Comparison of ENCODE assay signal across 31 cellular contexts in genomic region chr2:235575904-235576303, GRCh38.
"Had no signal": no experiment of that assay in that cellular context is flagged by ENCODE, and none has a peak within 500 bp of the region (broad histone marks: within the 10 kb centered on the region; RNA-seq: fewer than 3 reads in every experiment).

No MANE protein-coding gene starts in this region.

- FAIRE-seq: colon, endometrium, pancreas, small intestine had no signal

- H3K4me1 ChIP-seq: prostate gland had no signal

- H3K36me3 ChIP-seq: esophagus squamous epithelium, pancreas, prostate gland, thyroid gland had no signal

- H3K27me3 Mint-ChIP-seq: activated CD4-positive, alpha-beta memory T cell treated with anti-CD3 and anti-CD28 coated beads, Interleukin-2, amount 10 ng/mL, durations not matched to agents 7 days and 5 days; activated CD4-positive, alpha-beta T cell treated with anti-CD3 and anti-CD28 coated beads, Interleukin-2, amount 10 ng/mL, durations not matched to agents 7 days and 5 days; central memory CD8-positive, alpha-beta T cell; stimulated activated memory B cell treated with anti-CD40 and anti-IgM and Interleukin-4, amounts not matched to agents 10 μg/mL and 1 μg/mL and 100 μg/mL, for 72 hours had no signal

- H3K9me3 ChIP-seq: esophagus squamous epithelium, pancreas, prostate gland, thyroid gland had no signal

- H3K4me3 ChIP-seq: esophagus squamous epithelium, pancreas, prostate gland, thyroid gland had no signal

- H3K4me3 Mint-ChIP-seq: activated CD4-positive, alpha-beta memory T cell treated with anti-CD3 and anti-CD28 coated beads, Interleukin-2, amount 10 ng/mL, durations not matched to agents 7 days and 5 days; activated CD4-positive, alpha-beta T cell treated with anti-CD3 and anti-CD28 coated beads, Interleukin-2, amount 10 ng/mL, durations not matched to agents 7 days and 5 days; central memory CD8-positive, alpha-beta T cell; nephron progenitor cell; stimulated activated memory B cell treated with anti-CD40 and anti-IgM and Interleukin-4, amounts not matched to agents 10 μg/mL and 1 μg/mL and 100 μg/mL, for 72 hours; stimulated activated naive CD8-positive, alpha-beta T cell treated with anti-CD3 and anti-CD28 coated beads, Interleukin-15, amount 100 ng/mL, for 72 hours; T-helper 1 cell treated with Interleukin-12 subunit alpha and Interleukin-12 subunit beta and Interleukin-4 antibody, amounts not matched to agents 30 μg/mL and 1 μg/mL, for 36 hours had no signal

- H3K27ac Mint-ChIP-seq: activated CD4-positive, alpha-beta memory T cell treated with anti-CD3 and anti-CD28 coated beads, Interleukin-2, amount 10 ng/mL, durations not matched to agents 7 days and 5 days; activated CD4-positive, alpha-beta T cell treated with anti-CD3 and anti-CD28 coated beads, Interleukin-2, amount 10 ng/mL, durations not matched to agents 7 days and 5 days; activated naive CD4-positive, alpha-beta T cell treated with anti-CD3 and anti-CD28 coated beads, Interleukin-2, amount 50 U/mL, for 72 hours; activated T-helper 2 cell treated with anti-CD3 and anti-CD28 coated beads, Interferon-gamma antibody, Interleukin-2, Interleukin-4, amounts not matched to agents 10 μg/mL and 5 μg/mL and 100 μg/mL, durations not matched to agents 14 hours and 24 hours and 36 hours; nephron progenitor cell; stimulated activated memory B cell treated with anti-CD40 and anti-IgM and Interleukin-4, amounts not matched to agents 10 μg/mL and 1 μg/mL and 100 μg/mL, for 72 hours; stimulated activated naive CD8-positive, alpha-beta T cell treated with anti-CD3 and anti-CD28 coated beads, Interleukin-15, amount 100 ng/mL, for 72 hours; T-helper 1 cell treated with Interleukin-12 subunit alpha and Interleukin-12 subunit beta and Interleukin-4 antibody, amounts not matched to agents 30 μg/mL and 1 μg/mL, for 36 hours had no signal

- DNase-seq: activated CD4-positive, alpha-beta memory T cell treated with anti-CD3 and anti-CD28 coated beads, Interleukin-2, amount 10 ng/mL, durations not matched to agents 7 days and 5 days; activated CD4-positive, alpha-beta T cell treated with anti-CD3 and anti-CD28 coated beads for 1 hour; activated CD4-positive, alpha-beta T cell treated with anti-CD3 and anti-CD28 coated beads, Interleukin-2, amount 10 ng/mL, durations not matched to agents 7 days and 5 days; activated T-cell treated with anti-CD3 and anti-CD28 coated beads, Interleukin-2, amount 50 U/mL, for 48 hours; dermis blood vessel endothelial cell; effector CD8-positive, alpha-beta T cell; esophagus squamous epithelium; foreskin melanocyte; left cardiac atrium; left ventricle myocardium superior; nephron progenitor cell; pancreas; retina; small intestine; stimulated activated CD4-positive, alpha-beta T cell treated with anti-CD3 and anti-CD28 coated beads, Interleukin-1b, Interleukin-23, amount 100 ng/mL, for 48 hours; stimulated activated CD4-positive, alpha-beta T cell treated with anti-CD3 and anti-CD28 coated beads, Interleukin-4, amount 100 ng/mL, for 4 hours; stimulated activated CD8-positive, alpha-beta memory T cell treated with anti-CD3 and anti-CD28 coated beads, Interleukin-4, amount 100 ng/mL, for 48 hours; stimulated activated naive CD8-positive, alpha-beta T cell treated with anti-CD3 and anti-CD28 coated beads, Interleukin-15, amount 100 ng/mL, for 72 hours; SW 1271; T-helper 9 cell had no signal

- H3K27me3 ChIP-seq: esophagus squamous epithelium, pancreas, thyroid gland had no signal

- H3K4me1 Mint-ChIP-seq: activated CD4-positive, alpha-beta memory T cell treated with anti-CD3 and anti-CD28 coated beads, Interleukin-2, amount 10 ng/mL, durations not matched to agents 7 days and 5 days; activated CD4-positive, alpha-beta T cell treated with anti-CD3 and anti-CD28 coated beads, Interleukin-2, amount 10 ng/mL, durations not matched to agents 7 days and 5 days; stimulated activated memory B cell treated with anti-CD40 and anti-IgM and Interleukin-4, amounts not matched to agents 10 μg/mL and 1 μg/mL and 100 μg/mL, for 72 hours; stimulated activated naive CD8-positive, alpha-beta T cell treated with anti-CD3 and anti-CD28 coated beads, Interleukin-15, amount 100 ng/mL, for 72 hours had no signal

- H3K27ac ChIP-seq: epithelial cell of prostate, esophagus squamous epithelium, pancreas, prostate gland, thyroid gland had no signal

- H3K36me3 Mint-ChIP-seq: activated naive CD4-positive, alpha-beta T cell treated with anti-CD3 and anti-CD28 coated beads, Interleukin-2, amount 50 U/mL, for 72 hours; stimulated activated memory B cell treated with anti-CD40 and anti-IgM and Interleukin-4, amounts not matched to agents 10 μg/mL and 1 μg/mL and 100 μg/mL, for 72 hours had no signal

- ATAC-seq: activated naive CD4-positive, alpha-beta T cell treated with anti-CD3 and anti-CD28 coated beads, Interleukin-2, amount 50 U/mL, for 72 hours; left cardiac atrium; left ventricle myocardium superior; pancreas; sciatic nerve; stimulated activated memory B cell treated with anti-CD40 and anti-IgM and Interleukin-4, amounts not matched to agents 10 μg/mL and 1 μg/mL and 100 μg/mL, for 72 hours; stimulated activated naive CD8-positive, alpha-beta T cell treated with anti-CD3 and anti-CD28 coated beads, Interleukin-15, amount 100 ng/mL, for 72 hours had no signal

- H3K9me3 Mint-ChIP-seq: activated CD4-positive, alpha-beta memory T cell treated with anti-CD3 and anti-CD28 coated beads, Interleukin-2, amount 10 ng/mL, durations not matched to agents 7 days and 5 days; activated CD4-positive, alpha-beta T cell treated with anti-CD3 and anti-CD28 coated beads, Interleukin-2, amount 10 ng/mL, durations not matched to agents 7 days and 5 days; activated naive CD4-positive, alpha-beta T cell treated with anti-CD3 and anti-CD28 coated beads, Interleukin-2, amount 50 U/mL, for 72 hours; activated T-helper 2 cell treated with anti-CD3 and anti-CD28 coated beads, Interferon-gamma antibody, Interleukin-2, Interleukin-4, amounts not matched to agents 10 μg/mL and 5 μg/mL and 100 μg/mL, durations not matched to agents 14 hours and 24 hours and 36 hours; central memory CD8-positive, alpha-beta T cell; stimulated activated naive CD8-positive, alpha-beta T cell treated with anti-CD3 and anti-CD28 coated beads, Interleukin-15, amount 100 ng/mL, for 72 hours; T-helper 1 cell treated with Interleukin-12 subunit alpha and Interleukin-12 subunit beta and Interleukin-4 antibody, amounts not matched to agents 30 μg/mL and 1 μg/mL, for 36 hours had no signal
